In the genomic region with DNA sequence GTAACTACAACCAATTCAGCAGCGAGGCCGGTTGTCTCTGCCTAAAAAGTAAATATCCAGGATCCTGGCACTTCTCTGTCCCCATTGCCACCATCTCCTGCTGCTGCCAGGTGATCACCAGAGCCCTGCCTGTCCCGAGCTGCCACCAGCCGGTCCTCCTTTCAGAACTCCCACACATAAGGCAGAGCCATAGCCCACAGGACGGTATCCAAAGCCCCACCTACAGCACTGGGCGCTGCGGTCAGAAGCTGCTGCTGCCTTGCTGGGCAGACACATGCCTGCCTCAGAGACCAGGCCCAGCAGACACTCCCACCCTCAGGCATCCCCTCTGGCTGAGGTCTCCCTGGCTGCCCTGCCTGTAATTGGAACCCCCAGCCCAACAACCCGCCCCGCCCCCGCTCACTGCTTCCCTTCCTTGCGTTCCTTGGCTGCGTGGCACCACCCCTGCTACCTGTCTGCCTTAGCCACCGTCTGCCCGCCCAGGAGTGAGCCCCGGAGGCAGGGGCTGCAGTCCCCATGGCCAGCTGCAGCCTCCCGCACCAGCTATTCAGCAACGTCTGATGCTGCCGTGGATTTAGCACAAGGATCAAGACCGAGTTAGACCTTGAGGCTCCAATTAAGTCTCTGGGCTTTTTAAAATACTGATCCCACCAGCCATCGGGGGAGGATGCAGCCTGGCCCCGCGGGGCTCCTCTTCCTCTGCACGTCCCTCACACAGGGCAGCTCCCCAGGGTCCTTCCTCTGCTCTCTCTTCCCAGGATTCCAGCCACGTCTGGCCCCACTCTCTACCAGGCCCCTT, we compare ENCODE assay signal across 20 cellular contexts.
DNase-seq lines count a peak whose midpoint lies in the region; FAIRE-seq and TF ChIP-seq lines count a peak whose summit lies in the region.
"Had no signal": no experiment of that assay in that cellular context is flagged by ENCODE, and none has a peak within 500 bp of the region (broad histone marks: within the 10 kb centered on the region; RNA-seq: fewer than 3 reads in every experiment).

No MANE protein-coding gene starts in this region.

- WGBS in trophoblast cell (ENCODE audit: extremely low coverage, insufficient coverage, insufficient read length): no CpG with 5 or more reads among the region's 24 CpGs
- WGBS in SK-N-SH (ENCODE audit: low lambda C conversion rate): 92% methylated on average over 24 of the region's 24 CpGs

- H3K27me3 ChIP-seq in H7 (ENCODE audit: control insufficient read depth, insufficient read depth, low read length) (no peaks in the 10 kb centered on the region), astrocyte (ENCODE audit: insufficient read depth, low read length) (no peaks in the 10 kb centered on the region), iPS-20b (ENCODE audit: insufficient read depth, low read length) (no peaks in the 10 kb centered on the region), trophoblast cell (ENCODE audit: insufficient read depth, low read length) (no peaks in the 10 kb centered on the region), SK-N-SH (ENCODE audit: insufficient read depth) (no peaks in the 10 kb centered on the region)
- H3K27me3 ChIP-seq: foreskin keratinocyte, neutrophil, sigmoid colon had no signal

- H3K27me3 Mint-ChIP-seq in astrocyte (ENCODE audit: low read depth, unreplicated experiment): no peaks in the 10 kb centered on the region
- H3K27me3 Mint-ChIP-seq: memory B cell had no signal

- H3K4me3 Mint-ChIP-seq in astrocyte (ENCODE audit: unreplicated experiment): no peak overlapping the region
- H3K4me3 Mint-ChIP-seq: HFFc6; memory B cell; T-helper 2 cell treated with Interferon-gamma antibody and Interleukin-4, amounts not matched to agents 5 μg/mL and 100 μg/mL, for 36 hours had no signal

- H3K4me2 ChIP-seq in astrocyte (ENCODE audit: low read length) (no peak overlapping the region), trophoblast cell (ENCODE audit: low read length) (no peak overlapping the region), SK-N-SH (no peak overlapping the region)

- H4K20me1 ChIP-seq in astrocyte (ENCODE audit: insufficient read depth, low read length) (peaks cover 5% of the 10 kb centered on the region), SK-N-SH (ENCODE audit: insufficient read depth) (no peaks in the 10 kb centered on the region)

- peak overlapping the region; percentile 28 for H2BK5ac ChIP-seq in trophoblast cell (ENCODE audit: low read depth, low read length, poor library complexity)

- H2BK12ac ChIP-seq in trophoblast cell (ENCODE audit: low read length): no peak overlapping the region

- H3K9ac ChIP-seq in astrocyte (ENCODE audit: low read length) (no peak overlapping the region), iPS-20b (ENCODE audit: low read depth, low read length) (peak overlapping the region; percentile 45; the same call in 1 of the 2 replicates), trophoblast cell (ENCODE audit: low read length) (no peak overlapping the region), SK-N-SH (no peak overlapping the region)

- no peak overlapping the region for H4K8ac ChIP-seq in trophoblast cell (ENCODE audit: low read depth, low read length)

- peaks cover 22% of the 10 kb centered on the region for H3K36me3 Mint-ChIP-seq in astrocyte (ENCODE audit: low read depth, unreplicated experiment)

- peak overlapping the region; percentile 2 for H4K12ac ChIP-seq in trophoblast cell (ENCODE audit: low read depth, low read length)

- H2AFZ ChIP-seq in astrocyte (ENCODE audit: low read depth, low read length) (no peak overlapping the region), trophoblast cell (ENCODE audit: insufficient read depth, low read length, poor library complexity) (no peak overlapping the region), SK-N-SH (ENCODE audit: low read depth) (no peak overlapping the region)

- TF ChIP-seq CTCF in astrocyte (IDR thresholded peaks at IDR 0.05; ENCODE audit: insufficient read depth, low read depth, low read length) (no peak), SK-N-SH (IDR thresholded peaks at IDR 0.05) (no peak)

- H3K36me3 ChIP-seq in H7 (replicated peaks; ENCODE audit: control insufficient read depth, insufficient read depth, low read length) (peaks cover 2% of the 10 kb centered on the region; the same call in 1 of the 2 replicates), astrocyte (ENCODE audit: insufficient read depth, low read length) (peaks cover 2% of the 10 kb centered on the region), iPS-20b (ENCODE audit: insufficient read depth, low read depth, low read length) (no peaks in the 10 kb centered on the region), trophoblast cell (ENCODE audit: control insufficient read depth in 1 of 2, insufficient read depth in 2 of 2, low read length in 2 of 2) (peaks cover 21 to 25% of the 10 kb centered on the region in 2 experiments), SK-N-SH (replicated peaks in 1 of 2; ENCODE audit: control insufficient read depth in 1 of 2, insufficient read depth in 2 of 2, low read length in 1 of 2) (peaks cover 37% of the 10 kb centered on the region in 2 experiments)
- H3K36me3 ChIP-seq: neutrophil had no signal

- peaks cover 2% of the 10 kb centered on the region for H3K79me1 ChIP-seq in trophoblast cell (ENCODE audit: low read length)

- H4K91ac ChIP-seq in trophoblast cell (ENCODE audit: low read depth, low read length): peak overlapping the region; percentile 22

- H3K4ac ChIP-seq in trophoblast cell (ENCODE audit: low read depth, low read length): no peak overlapping the region

- H3K18ac ChIP-seq in trophoblast cell (ENCODE audit: low read length): no peak overlapping the region

- peaks cover 17% of the 10 kb centered on the region for H3K4me1 ChIP-seq in astrocyte (ENCODE audit: insufficient read depth, low read length)
- peaks cover 3% of the 10 kb centered on the region; the same call in 1 of the 2 replicates for H3K4me1 ChIP-seq in iPS-20b (ENCODE audit: insufficient read depth, low read length)
- peaks cover 10 to 15% of the 10 kb centered on the region in 2 experiments for H3K4me1 ChIP-seq in trophoblast cell (ENCODE audit: control insufficient read depth in 1 of 2, insufficient read depth in 2 of 2, low read length in 2 of 2)
- peaks cover 7 to 32% of the 10 kb centered on the region in 2 experiments; a peak in 2 of 4 replicates for H3K4me1 ChIP-seq in SK-N-SH (ENCODE audit: control insufficient read depth in 1 of 2, insufficient read depth in 2 of 2, low read depth in 1 of 2, low read length in 1 of 2)
- H3K4me1 ChIP-seq: foreskin keratinocyte had no signal

- no peak overlapping the region for H3K14ac ChIP-seq in trophoblast cell (ENCODE audit: low read length)

- DNase-seq in H7 (peak; percentile 91), astrocyte (ENCODE audit: low read depth) (no peak), trophoblast cell (no peak), SK-N-SH (no peak), hypothalamus (lab: John Stamatoyannopoulos, UW) (no peak)
- no peak for DNase-seq in activated CD8-positive, alpha-beta memory T cell treated with anti-CD3 and anti-CD28 coated beads for 24 hours
- DNase-seq: activated CD4-positive, CD25-positive, alpha-beta regulatory T cell; COR-L47; foreskin keratinocyte; HFFc6; MM.1S; SHP77 treated with DMSO at 0.1 percent for 48 hours; sigmoid colon; stimulated activated CD4-positive, alpha-beta T cell treated with anti-CD3 and anti-CD28 coated beads, Interleukin-1b, Interleukin-23, amount 100 ng/mL, for 48 hours had no signal

- no peaks in the 10 kb centered on the region for H3K9me3 ChIP-seq in astrocyte (ENCODE audit: insufficient read depth, low read depth, low read length)
- H3K9me3 ChIP-seq in iPS-20b (ENCODE audit: insufficient read depth, low read depth, low read length): no peaks in the 10 kb centered on the region
- no peaks in the 10 kb centered on the region for H3K9me3 ChIP-seq in trophoblast cell (ENCODE audit: insufficient read depth, low read depth, low read length)
- no peaks in the 10 kb centered on the region for H3K9me3 ChIP-seq in SK-N-SH
- H3K9me3 ChIP-seq: neutrophil, sigmoid colon had no signal

- H2AK5ac ChIP-seq in trophoblast cell (ENCODE audit: low read length): no peak overlapping the region

- TF ChIP-seq RAD21 in SK-N-SH (IDR thresholded peaks at IDR 0.05; ENCODE audit: low read length): no peak

- no peaks in the 10 kb centered on the region for H3K9me2 ChIP-seq in SK-N-SH

- H3F3A ChIP-seq in SK-N-SH (replicated peaks; ENCODE audit: insufficient read depth): peaks cover 7% of the 10 kb centered on the region

- H3K27ac ChIP-seq in astrocyte (ENCODE audit: low read depth, low read length) (no peak overlapping the region), iPS-20b (ENCODE audit: low read length) (no peak overlapping the region), trophoblast cell (ENCODE audit: low read depth, low read length) (no peak overlapping the region), SK-N-SH (ENCODE audit: low read depth in 2 of 2, low read length in 1 of 2) (peak overlapping the region in 1 of 2 experiments; percentile 24; a peak in 1 of 4 replicates)
- H3K27ac ChIP-seq: foreskin keratinocyte, neutrophil, sigmoid colon had no signal

- H3K9me3 Mint-ChIP-seq in astrocyte (ENCODE audit: unreplicated experiment): no peaks in the 10 kb centered on the region
- H3K9me3 Mint-ChIP-seq: activated T-helper 2 cell treated with anti-CD3 and anti-CD28 coated beads, Interferon-gamma antibody, Interleukin-2, Interleukin-4, amounts not matched to agents 10 μg/mL and 5 μg/mL and 100 μg/mL, durations not matched to agents 14 hours and 24 hours and 36 hours; HFFc6; memory B cell; T-helper 2 cell treated with Interferon-gamma antibody and Interleukin-4, amounts not matched to agents 5 μg/mL and 100 μg/mL, for 36 hours had no signal

- no peak for FAIRE-seq in astrocyte (lab: Jason Lieb, UNC)
- FAIRE-seq: endothelial cell of umbilical vein had no signal

- H3K4me1 Mint-ChIP-seq in astrocyte (ENCODE audit: low read depth, unreplicated experiment): peaks cover 17% of the 10 kb centered on the region

- POLR2A ChIA-PET in SK-N-SH (lab: Yijun Ruan, JAX): no interaction called here

- CTCF ChIA-PET in SK-N-SH (lab: Yijun Ruan, JAX): interaction anchor here (0.6 to 2.7 kb wide), 3 partner anchors 12 to 91 kb away, joined by 3 to 17 read pairs (median 3); no protein-coding TSS in a partner anchor

- TF ChIP-seq EP300 in SK-N-SH (IDR thresholded peaks at IDR 0.05; ENCODE audit: borderline replicate concordance in 1 of 2, low read depth in 1 of 2, low read length in 1 of 2): no peak

- H3K79me2 ChIP-seq in astrocyte (ENCODE audit: insufficient read depth, low read length) (no peaks in the 10 kb centered on the region), trophoblast cell (ENCODE audit: control insufficient read depth, insufficient read depth, low read length, poor library complexity) (no peaks in the 10 kb centered on the region), SK-N-SH (ENCODE audit: insufficient read depth) (no peaks in the 10 kb centered on the region)

- no peak overlapping the region for H2BK120ac ChIP-seq in trophoblast cell (ENCODE audit: insufficient read depth, low read length, poor library complexity)

- H3K23ac ChIP-seq in trophoblast cell (ENCODE audit: low read length): no peak overlapping the region

- peak overlapping the region; percentile 83 for H3K27ac Mint-ChIP-seq in astrocyte (ENCODE audit: unreplicated experiment)
- H3K27ac Mint-ChIP-seq: activated T-helper 2 cell treated with anti-CD3 and anti-CD28 coated beads, Interferon-gamma antibody, Interleukin-2, Interleukin-4, amounts not matched to agents 10 μg/mL and 5 μg/mL and 100 μg/mL, durations not matched to agents 14 hours and 24 hours and 36 hours; memory B cell; T-helper 2 cell treated with Interferon-gamma antibody and Interleukin-4, amounts not matched to agents 5 μg/mL and 100 μg/mL, for 36 hours had no signal

- H3K4me3 ChIP-seq in H7 (ENCODE audit: insufficient read depth, low read depth, low read length): no peak overlapping the region
- no peak overlapping the region for H3K4me3 ChIP-seq in astrocyte (ENCODE audit: insufficient read depth, low read depth, low read length)
- H3K4me3 ChIP-seq in iPS-20b (ENCODE audit: low read length): no peak overlapping the region
- H3K4me3 ChIP-seq in trophoblast cell (ENCODE audit: low read depth, low read length): no peak overlapping the region
- no peak overlapping the region for H3K4me3 ChIP-seq in SK-N-SH (ENCODE audit: low read depth in 2 of 2, low read length in 1 of 2)
